ENCODE assay signal across 2 cellular contexts in genomic region chr4:37827030-37827705, GRCh38.
TF ChIP-seq lines count a peak whose summit lies in the region.

No MANE protein-coding gene starts in this region.

TF ChIP-seq in SK-N-SH, 30 proteins besides CTCF, POLR2A, EP300 and RAD21:
- TF ChIP-seq FOXJ3 (CRISPR knock-in tag; IDR thresholded peaks at IDR 0.05) = no peak
- TF ChIP-seq TAF1 (IDR thresholded peaks at IDR 0.05; ENCODE audit: borderline replicate concordance, low read depth, low read length) = no peak
- TF ChIP-seq GABPA (IDR thresholded peaks at IDR 0.05; ENCODE audit: low read depth) = no peak
- TF ChIP-seq FOSL2 (IDR thresholded peaks at IDR 0.05; ENCODE audit: borderline replicate concordance, low read depth) = no peak
- TF ChIP-seq MEF2A (IDR thresholded peaks at IDR 0.05; ENCODE audit: borderline replicate concordance, low read depth) = no peak
- TF ChIP-seq NRF1 (IDR thresholded peaks at IDR 0.05; ENCODE audit: low read depth, low read length) = no peak
- TF ChIP-seq GATA2 (CRISPR knock-in tag; IDR thresholded peaks at IDR 0.05) = no peak
- TF ChIP-seq RXRA (IDR thresholded peaks at IDR 0.05; ENCODE audit: borderline replicate concordance, low read depth) = no peak
- TF ChIP-seq RCOR1 (IDR thresholded peaks at IDR 0.05; ENCODE audit: low read length) = no peak
- no peak for TF ChIP-seq IRF3 (IDR thresholded peaks at IDR 0.05; ENCODE audit: low read depth, low read length)
- TF ChIP-seq, protein P1, sequence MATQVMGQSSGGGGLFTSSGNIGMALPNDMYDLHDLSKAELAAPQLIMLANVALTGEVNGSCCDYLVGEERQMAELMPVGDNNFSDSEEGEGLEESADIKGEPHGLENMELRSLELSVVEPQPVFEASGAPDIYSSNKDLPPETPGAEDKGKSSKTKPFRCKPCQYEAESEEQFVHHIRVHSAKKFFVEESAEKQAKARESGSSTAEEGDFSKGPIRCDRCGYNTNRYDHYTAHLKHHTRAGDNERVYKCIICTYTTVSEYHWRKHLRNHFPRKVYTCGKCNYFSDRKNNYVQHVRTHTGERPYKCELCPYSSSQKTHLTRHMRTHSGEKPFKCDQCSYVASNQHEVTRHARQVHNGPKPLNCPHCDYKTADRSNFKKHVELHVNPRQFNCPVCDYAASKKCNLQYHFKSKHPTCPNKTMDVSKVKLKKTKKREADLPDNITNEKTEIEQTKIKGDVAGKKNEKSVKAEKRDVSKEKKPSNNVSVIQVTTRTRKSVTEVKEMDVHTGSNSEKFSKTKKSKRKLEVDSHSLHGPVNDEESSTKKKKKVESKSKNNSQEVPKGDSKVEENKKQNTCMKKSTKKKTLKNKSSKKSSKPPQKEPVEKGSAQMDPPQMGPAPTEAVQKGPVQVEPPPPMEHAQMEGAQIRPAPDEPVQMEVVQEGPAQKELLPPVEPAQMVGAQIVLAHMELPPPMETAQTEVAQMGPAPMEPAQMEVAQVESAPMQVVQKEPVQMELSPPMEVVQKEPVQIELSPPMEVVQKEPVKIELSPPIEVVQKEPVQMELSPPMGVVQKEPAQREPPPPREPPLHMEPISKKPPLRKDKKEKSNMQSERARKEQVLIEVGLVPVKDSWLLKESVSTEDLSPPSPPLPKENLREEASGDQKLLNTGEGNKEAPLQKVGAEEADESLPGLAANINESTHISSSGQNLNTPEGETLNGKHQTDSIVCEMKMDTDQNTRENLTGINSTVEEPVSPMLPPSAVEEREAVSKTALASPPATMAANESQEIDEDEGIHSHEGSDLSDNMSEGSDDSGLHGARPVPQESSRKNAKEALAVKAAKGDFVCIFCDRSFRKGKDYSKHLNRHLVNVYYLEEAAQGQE (IDR thresholded peaks at IDR 0.05; ENCODE audit: low read depth, low read length) = no peak
- no peak for TF ChIP-seq YY1 (IDR thresholded peaks at IDR 0.05; ENCODE audit: low read depth)
- TF ChIP-seq PBX3 (IDR thresholded peaks at IDR 0.05) = no peak
- no peak for TF ChIP-seq ELF1 (IDR thresholded peaks at IDR 0.05)
- no peak for TF ChIP-seq FOXM1 (IDR thresholded peaks at IDR 0.05; ENCODE audit: low read depth)
- TF ChIP-seq, protein P2, sequence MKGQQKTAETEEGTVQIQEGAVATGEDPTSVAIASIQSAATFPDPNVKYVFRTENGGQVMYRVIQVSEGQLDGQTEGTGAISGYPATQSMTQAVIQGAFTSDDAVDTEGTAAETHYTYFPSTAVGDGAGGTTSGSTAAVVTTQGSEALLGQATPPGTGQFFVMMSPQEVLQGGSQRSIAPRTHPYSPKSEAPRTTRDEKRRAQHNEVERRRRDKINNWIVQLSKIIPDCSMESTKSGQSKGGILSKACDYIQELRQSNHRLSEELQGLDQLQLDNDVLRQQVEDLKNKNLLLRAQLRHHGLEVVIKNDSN (IDR thresholded peaks at IDR 0.05; ENCODE audit: borderline replicate concordance, low read depth) = no peak
- TF ChIP-seq, protein P3, sequence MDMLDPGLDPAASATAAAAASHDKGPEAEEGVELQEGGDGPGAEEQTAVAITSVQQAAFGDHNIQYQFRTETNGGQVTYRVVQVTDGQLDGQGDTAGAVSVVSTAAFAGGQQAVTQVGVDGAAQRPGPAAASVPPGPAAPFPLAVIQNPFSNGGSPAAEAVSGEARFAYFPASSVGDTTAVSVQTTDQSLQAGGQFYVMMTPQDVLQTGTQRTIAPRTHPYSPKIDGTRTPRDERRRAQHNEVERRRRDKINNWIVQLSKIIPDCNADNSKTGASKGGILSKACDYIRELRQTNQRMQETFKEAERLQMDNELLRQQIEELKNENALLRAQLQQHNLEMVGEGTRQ (IDR thresholded peaks at IDR 0.05; ENCODE audit: borderline replicate concordance, low read depth, low read length) = no peak
- no peak for TF ChIP-seq SIN3A (IDR thresholded peaks at IDR 0.05; ENCODE audit: borderline replicate concordance, low read depth, low read length)

TF ChIP-seq in H1, 55 proteins besides CTCF, POLR2A, EP300 and RAD21:
- TF ChIP-seq CREB1 (IDR thresholded peaks at IDR 0.05) (no peak), SUZ12 (IDR thresholded peaks at IDR 0.05; ENCODE audit: low read length) (peak; percentile 53; the same call in 1 of the 2 replicates), CHD1 (IDR thresholded peaks at IDR 0.05; ENCODE audit: low read depth, low read length) (0 out of 2 replicates have a peak, but pooled peaks have one; percentile 61), BRCA1 (IDR thresholded peaks at IDR 0.05; ENCODE audit: low read depth, low read length) (no peak)
